Comparison of ENCODE assay signal across 14 cellular contexts in genomic region chr14:63205281-63205575, GRCh38. TPM values are rescaled to one million over a fixed set of nuclear protein-coding genes. Genes with fewer than 3 reads are reported as not detected.
DNase-seq lines count a peak whose midpoint lies in the region; ATAC-seq and TF ChIP-seq lines count a peak whose summit lies in the region.
"Had no signal": no experiment of that assay in that cellular context is flagged by ENCODE, and none has a peak within 500 bp of the region (broad histone marks: within the 10 kb centered on the region; RNA-seq: fewer than 3 reads in every experiment).

No MANE protein-coding gene starts in this region.

- no peak for DNase-seq in left ventricle myocardium inferior
- no peak for DNase-seq in left cardiac atrium
- DNase-seq in fibroblast of the aortic adventitia (ENCODE audit: low read depth), result peak; percentile 56
- DNase-seq in AG08395 (ENCODE audit: low spot score), result no peak
- DNase-seq in NCI-H2196 (lab: John Stamatoyannopoulos, UW; ENCODE audit: unreplicated experiment), result no peak
- no peak for DNase-seq in stimulated activated CD4-positive, alpha-beta T cell treated with anti-CD3 and anti-CD28 coated beads, Interleukin-4, amount 100 ng/mL, for 4 hours
- no peak for DNase-seq in ACHN
- DNase-seq: effector memory CD4-positive, alpha-beta T cell; KG1; natural killer cell; stimulated activated CD4-positive, alpha-beta T cell treated with anti-CD3 and anti-CD28 coated beads, Interleukin-1b, Interleukin-23, amount 100 ng/mL, for 48 hours; stimulated activated naive CD4-positive, alpha-beta T cell had no signal

- in situ Hi-C loops in ACHN (cut with HindIII; ENCODE audit: low pct_ligation_motif_present, low pct_unique_long_range_greater_than_20kb, low sequenced_read_pairs), result no loop called here

- H3K27me3 ChIP-seq in left ventricle myocardium inferior (ENCODE audit: low read depth), result no peaks in the 10 kb centered on the region
- H3K27me3 ChIP-seq in rectal smooth muscle tissue (ENCODE audit: control insufficient read depth, insufficient read depth, low read length), result no peaks in the 10 kb centered on the region

- no peak for TF ChIP-seq CTCF in left ventricle myocardium inferior (IDR thresholded peaks at IDR 0.05; ENCODE audit: borderline replicate concordance)
- no peak for TF ChIP-seq CTCF in fibroblast of the aortic adventitia (IDR thresholded peaks at IDR 0.05; ENCODE audit: insufficient read depth, low read length)

- peak overlapping the region; percentile 95 for H3K27ac ChIP-seq in left ventricle myocardium inferior (replicated peaks)
- H3K27ac ChIP-seq in rectal smooth muscle tissue (ENCODE audit: low read depth, low read length), result peak overlapping the region; percentile 94

- intact Hi-C loops in left ventricle myocardium inferior (cut with micrococcal nuclease) (no loop called here), left cardiac atrium (cut with DNase I) (no loop called here)

- ATAC-seq in left cardiac atrium, result no peak
- ATAC-seq: natural killer cell, Panc1 had no signal

- H3K9me3 ChIP-seq in left ventricle myocardium inferior (replicated peaks), result no peaks in the 10 kb centered on the region

- H3K4me3 ChIP-seq in left ventricle myocardium inferior, result peak overlapping the region; percentile 67
- peak overlapping the region; percentile 76 for H3K4me3 ChIP-seq in fibroblast of the aortic adventitia (ENCODE audit: low read depth, low read length)
- peak overlapping the region; percentile 61 for H3K4me3 ChIP-seq in rectal smooth muscle tissue (ENCODE audit: low read length)

- H3K9ac ChIP-seq in rectal smooth muscle tissue (ENCODE audit: low read length), result no peak overlapping the region

- no peaks in the 10 kb centered on the region for H3K36me3 ChIP-seq in left ventricle myocardium inferior
- no peaks in the 10 kb centered on the region for H3K36me3 ChIP-seq in rectal smooth muscle tissue (ENCODE audit: control insufficient read depth, insufficient read depth, low read length)

- H3K4me1 ChIP-seq in left ventricle myocardium inferior, result peaks cover 58% of the 10 kb centered on the region
- peaks cover 6% of the 10 kb centered on the region for H3K4me1 ChIP-seq in rectal smooth muscle tissue (ENCODE audit: control insufficient read depth, insufficient read depth, low read length)

RNA-seq across cellular contexts. Expression of gene RHOJ, which starts 1.0 kb away (rescaled TPM):
- 14.6 TPM for total RNA-seq in left ventricle myocardium inferior
- 10 to 100 TPM; 19.5 to 27.1 TPM for total RNA-seq in left cardiac atrium
- total RNA-seq in fibroblast of the aortic adventitia (ENCODE audit: low replicate concordance), result 7.4 and 13.5 TPM in 2 replicates
- total RNA-seq: natural killer cell had no signal
